ENCODE assay signal across 22 cellular contexts in genomic region chr1:236060286-236060685, GRCh38.
"Had no signal": no experiment of that assay in that cellular context is flagged by ENCODE, and none has a peak within 500 bp of the region (broad histone marks: within the 10 kb centered on the region; RNA-seq: fewer than 3 reads in every experiment).

No MANE protein-coding gene starts in this region.

- H3K4me1 ChIP-seq: parathyroid adenoma, prostate gland, upper lobe of right lung had no signal

- H3K9me3 Mint-ChIP-seq: natural killer cell had no signal

- H3K36me3 Mint-ChIP-seq: natural killer cell had no signal

- H3K9me3 ChIP-seq: prostate gland, suprapubic skin, thyroid gland, upper lobe of right lung had no signal

- H3K4me3 ChIP-seq: cardiac muscle cell, hepatocyte, neural progenitor cell, prostate gland, skin epidermis, suprapubic skin, thyroid gland, upper lobe of right lung had no signal

- DNase-seq: effector memory CD4-positive, alpha-beta T cell; foreskin fibroblast; head of caudate nucleus; kidney; left colon; mammary epithelial cell; natural killer cell; nucleus accumbens; retina; stimulated activated CD4-positive, alpha-beta T cell treated with anti-CD3 and anti-CD28 coated beads, Interleukin-2, amount 100 ng/mL, for 24 hours; stimulated activated naive CD4-positive, alpha-beta T cell; thyroid gland; upper lobe of right lung had no signal

- H3K27ac ChIP-seq: cardiac muscle cell, hepatocyte, neural progenitor cell, parathyroid adenoma, skin epidermis, suprapubic skin, upper lobe of right lung had no signal

- H3K36me3 ChIP-seq: cardiac muscle cell, neural progenitor cell, prostate gland, suprapubic skin, thyroid gland, upper lobe of right lung had no signal

- H3K4me3 Mint-ChIP-seq: neural progenitor cell had no signal

- ATAC-seq: esophagus mucosa, left colon, natural killer cell, sciatic nerve, upper lobe of right lung had no signal

- H3K27me3 ChIP-seq: cardiac muscle cell, hepatocyte, thyroid gland, upper lobe of right lung had no signal

- H3K27ac Mint-ChIP-seq: natural killer cell, neural progenitor cell had no signal
